Comparison of ENCODE assay signal across 22 cellular contexts in genomic region chr10:118463740-118464139, GRCh38.
"Had no signal": no experiment of that assay in that cellular context is flagged by ENCODE, and none has a peak within 500 bp of the region (broad histone marks: within the 10 kb centered on the region; RNA-seq: fewer than 3 reads in every experiment).

No MANE protein-coding gene starts in this region.

- H3K27ac ChIP-seq: coronary artery, dorsolateral prefrontal cortex, esophagus squamous epithelium, gastrocnemius medialis, heart right ventricle, left lung, lower lobe of right lung had no signal

- H3K4me1 ChIP-seq: gastrocnemius medialis had no signal

- DNase-seq: dermis blood vessel endothelial cell; dorsolateral prefrontal cortex; effector CD4-positive, alpha-beta T cell; effector memory CD4-positive, alpha-beta T cell; esophagus squamous epithelium; foreskin fibroblast; foreskin melanocyte; gastrocnemius medialis; glutamatergic neuron; heart right ventricle; hippocampal formation; left cardiac atrium; left lung; left ventricle myocardium superior; lower lobe of right lung; mesenchymal stem cell; midbrain had no signal

- H3K4me3 ChIP-seq: coronary artery, dorsolateral prefrontal cortex, esophagus squamous epithelium, gastrocnemius medialis, heart right ventricle, left lung, lower lobe of right lung had no signal

- H3K36me3 ChIP-seq: esophagus squamous epithelium, gastrocnemius medialis, heart right ventricle, left lung, lower lobe of right lung had no signal

- FAIRE-seq: colon, endothelial cell of umbilical vein, islet of Langerhans, keratinocyte had no signal

- H3K9me3 ChIP-seq: esophagus squamous epithelium, gastrocnemius medialis, heart right ventricle, left lung, lower lobe of right lung had no signal

- ATAC-seq: gastrocnemius medialis, heart right ventricle, left cardiac atrium, left lung, left ventricle myocardium superior had no signal
